Comparison of ENCODE assay signal across 21 cellular contexts in genomic region chr13:110723598-110723997, GRCh38. TPM values are rescaled to one million over a fixed set of nuclear protein-coding genes. Genes with fewer than 3 reads are reported as not detected.
DNase-seq lines count a peak whose midpoint lies in the region; ATAC-seq and TF ChIP-seq lines count a peak whose summit lies in the region.
"Had no signal": no experiment of that assay in that cellular context is flagged by ENCODE, and none has a peak within 500 bp of the region (broad histone marks: within the 10 kb centered on the region; RNA-seq: fewer than 3 reads in every experiment).

No MANE protein-coding gene starts in this region.

- H3K27me3 Mint-ChIP-seq in activated naive CD4-positive, alpha-beta T cell treated with anti-CD3 and anti-CD28 coated beads for 36 hours (ENCODE audit: low read depth), result no peaks in the 10 kb centered on the region
- H3K27me3 Mint-ChIP-seq in chondrocyte (ENCODE audit: low read depth) (no peaks in the 10 kb centered on the region), osteocyte (ENCODE audit: unreplicated experiment) (no peaks in the 10 kb centered on the region)
- H3K27me3 Mint-ChIP-seq: CD4-positive, CD25-positive, alpha-beta regulatory T cell had no signal

- H3K4me3 ChIP-seq in HEK293 (ENCODE audit: low read depth, low read length), result no peak overlapping the region
- H3K4me3 ChIP-seq: A549, MG63 had no signal

- no peaks in the 10 kb centered on the region for H3K9me3 ChIP-seq in HEK293 (ENCODE audit: control insufficient read depth, insufficient read depth, low read depth, low read length)
- H3K9me3 ChIP-seq: A549, MG63 had no signal

- CTCF ChIA-PET in activated naive CD4-positive, alpha-beta T cell treated with anti-CD3 and anti-CD28 coated beads for 36 hours (lab: Charles Lee), result interaction anchor here (0.8 kb wide), 1 partner anchor 97 kb away, joined by 3 read pairs; no protein-coding TSS in a partner anchor
- CTCF ChIA-PET in HEK293 (lab: Yijun Ruan, JAX), result interaction anchor here (0.6 kb wide), 1 partner anchor 13 kb away, joined by 4 read pairs; no protein-coding TSS in a partner anchor

- H3K4me3 Mint-ChIP-seq in activated naive CD4-positive, alpha-beta T cell treated with anti-CD3 and anti-CD28 coated beads for 36 hours, result no peak overlapping the region
- H3K4me3 Mint-ChIP-seq in chondrocyte (ENCODE audit: unreplicated experiment) (peak overlapping the region; percentile 14), osteocyte (ENCODE audit: unreplicated experiment) (peak overlapping the region; percentile 41)

- no peak for ATAC-seq in esophagus mucosa
- ATAC-seq in GM21619 (IDR thresholded peaks at IDR 0.05; ENCODE audit: unreplicated experiment), result no peak
- ATAC-seq: A549, PC-3 had no signal

- no peak for TF ChIP-seq CTCF in HEK293 (tag by site-specific recombination; IDR thresholded peaks at IDR 0.05)
- no peak for TF ChIP-seq CTCF in chondrocyte (IDR thresholded peaks at IDR 0.05)
- TF ChIP-seq CTCF in osteocyte (IDR thresholded peaks at IDR 0.05), result no peak
- no peak for TF ChIP-seq CTCF in GM13976 (IDR thresholded peaks at IDR 0.05; ENCODE audit: borderline replicate concordance, control extremely low read depth, extremely low read depth, insufficient read depth, missing control alignments)

- POLR2A ChIA-PET in HEK293 (lab: Yijun Ruan, JAX), result interaction anchor here (1.4 kb wide), 1 partner anchor 8 kb away, joined by 7 read pairs; no protein-coding TSS in a partner anchor

- peaks cover 0 to 15% of the 10 kb centered on the region in 2 experiments; a peak in 2 of 3 replicates for H3K36me3 ChIP-seq in HEK293 (ENCODE audit: control insufficient read depth in 2 of 2, insufficient read depth in 1 of 2, low read length in 2 of 2)

- peak overlapping the region; percentile 6 for H3K27ac Mint-ChIP-seq in activated naive CD4-positive, alpha-beta T cell treated with anti-CD3 and anti-CD28 coated beads for 36 hours
- H3K27ac Mint-ChIP-seq in chondrocyte (ENCODE audit: unreplicated experiment) (peak overlapping the region; percentile 66), osteocyte (ENCODE audit: unreplicated experiment) (peak overlapping the region; percentile 88)

- no peak overlapping the region for H3K27ac ChIP-seq in HEK293 (ENCODE audit: extremely low read depth, low read depth, low read length)
- H3K27ac ChIP-seq: A549, KMS-11 had no signal

- intact Hi-C loops in activated naive CD4-positive, alpha-beta T cell treated with anti-CD3 and anti-CD28 coated beads for 36 hours (cut with micrococcal nuclease), result no loop called here

- DNase-seq in activated naive CD4-positive, alpha-beta T cell treated with anti-CD3 and anti-CD28 coated beads for 36 hours, result no peak
- DNase-seq in activated naive CD4-positive, alpha-beta T cell treated with anti-CD3 and anti-CD28 coated beads, Interleukin-2, amount 50 U/mL, for 16 hours, result no peak
- DNase-seq in chondrocyte (ENCODE audit: low spot score) (no peak), osteocyte (ENCODE audit: extremely low spot score, unreplicated experiment) (no peak), GM13976 (ENCODE audit: low spot score) (no peak)
- DNase-seq: Calu3; CD4-positive, CD25-positive, alpha-beta regulatory T cell; DND-41; GF-D8; MG63; NCI-H1105; NCI-H1694 treated with DMSO at 0.1 percent for 48 hours; NCI-H2171; NCI-H446 treated with DMSO at 0.1 percent for 48 hours; NCI-H748 treated with DMSO at 0.1 percent for 48 hours; PC-3 had no signal

- H3K9me3 Mint-ChIP-seq in activated naive CD4-positive, alpha-beta T cell treated with anti-CD3 and anti-CD28 coated beads for 36 hours, result no peaks in the 10 kb centered on the region
- H3K9me3 Mint-ChIP-seq in chondrocyte (ENCODE audit: low read depth) (no peaks in the 10 kb centered on the region), osteocyte (ENCODE audit: unreplicated experiment) (no peaks in the 10 kb centered on the region)

- peaks cover 27% of the 10 kb centered on the region for H3K4me1 Mint-ChIP-seq in activated naive CD4-positive, alpha-beta T cell treated with anti-CD3 and anti-CD28 coated beads for 36 hours (ENCODE audit: low read depth)
- H3K4me1 Mint-ChIP-seq in chondrocyte (ENCODE audit: low read depth) (peaks cover 14% of the 10 kb centered on the region), osteocyte (ENCODE audit: unreplicated experiment) (peaks cover 20% of the 10 kb centered on the region)

- H3K36me3 Mint-ChIP-seq in activated naive CD4-positive, alpha-beta T cell treated with anti-CD3 and anti-CD28 coated beads for 36 hours (ENCODE audit: low read depth), result peaks cover 10% of the 10 kb centered on the region
- H3K36me3 Mint-ChIP-seq in chondrocyte (ENCODE audit: low read depth), result peaks cover 8% of the 10 kb centered on the region
- H3K36me3 Mint-ChIP-seq in osteocyte (ENCODE audit: unreplicated experiment), result peaks cover 21% of the 10 kb centered on the region

- no peaks in the 10 kb centered on the region for H3K4me1 ChIP-seq in HEK293 (ENCODE audit: control insufficient read depth, insufficient read depth, low read length)
- H3K4me1 ChIP-seq: A549 had no signal

- in situ Hi-C loops in GM13976 (cut with MboI; ENCODE audit: low sequenced_read_pairs, unreplicated experiment), result no loop called here

TF ChIP-seq in HEK293, 187 proteins besides CTCF, POLR2A, EP300 and RAD21:
- TF ChIP-seq ZNF558 (tag by site-specific recombination; IDR thresholded peaks at IDR 0.05), result no peak
- TF ChIP-seq, protein P1, sequence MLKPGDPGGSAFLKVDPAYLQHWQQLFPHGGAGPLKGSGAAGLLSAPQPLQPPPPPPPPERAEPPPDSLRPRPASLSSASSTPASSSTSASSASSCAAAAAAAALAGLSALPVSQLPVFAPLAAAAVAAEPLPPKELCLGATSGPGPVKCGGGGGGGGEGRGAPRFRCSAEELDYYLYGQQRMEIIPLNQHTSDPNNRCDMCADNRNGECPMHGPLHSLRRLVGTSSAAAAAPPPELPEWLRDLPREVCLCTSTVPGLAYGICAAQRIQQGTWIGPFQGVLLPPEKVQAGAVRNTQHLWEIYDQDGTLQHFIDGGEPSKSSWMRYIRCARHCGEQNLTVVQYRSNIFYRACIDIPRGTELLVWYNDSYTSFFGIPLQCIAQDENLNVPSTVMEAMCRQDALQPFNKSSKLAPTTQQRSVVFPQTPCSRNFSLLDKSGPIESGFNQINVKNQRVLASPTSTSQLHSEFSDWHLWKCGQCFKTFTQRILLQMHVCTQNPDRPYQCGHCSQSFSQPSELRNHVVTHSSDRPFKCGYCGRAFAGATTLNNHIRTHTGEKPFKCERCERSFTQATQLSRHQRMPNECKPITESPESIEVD (tag by site-specific recombination; IDR thresholded peaks at IDR 0.05), result 0 out of 2 replicates have a peak, but pooled peaks have one; percentile 10

RNA-seq across cellular contexts. Expression of gene ING1, which starts 10.1 kb away (rescaled TPM):
- total RNA-seq in activated naive CD4-positive, alpha-beta T cell treated with anti-CD3 and anti-CD28 coated beads for 36 hours, result 10 to 100 TPM; 14.6 to 15.0 TPM
- total RNA-seq in chondrocyte (11.7 to 14.3 TPM (median 13.4 TPM) in 3 replicates), osteocyte (21.8 and 23.2 TPM in 2 replicates), esophagus mucosa (4.3 TPM)

RNA-seq across cellular contexts. Expression of gene CARS2, which starts 17.7 kb away (rescaled TPM):
- total RNA-seq in activated naive CD4-positive, alpha-beta T cell treated with anti-CD3 and anti-CD28 coated beads for 36 hours, result 10 to 100 TPM; 42.4 to 44.2 TPM
- total RNA-seq in chondrocyte (50.7 to 60.2 TPM (median 57.9 TPM) in 3 replicates), osteocyte (57.1 and 62.2 TPM in 2 replicates), esophagus mucosa (35.5 TPM)

Comparison
In these comparisons a context has a peak if more than half of its experiments do, and no peak if none do; other contexts are left out.
1. H3K27ac Mint-ChIP-seq: peak in every context shown above with its lines; median percentile 88 in osteocyte; 66 in chondrocyte; 6 in activated naive CD4-positive, alpha-beta T cell treated with anti-CD3 and anti-CD28 coated beads for 36 hours.